ENCODE assay signal across 8 cellular contexts in the genomic region with DNA sequence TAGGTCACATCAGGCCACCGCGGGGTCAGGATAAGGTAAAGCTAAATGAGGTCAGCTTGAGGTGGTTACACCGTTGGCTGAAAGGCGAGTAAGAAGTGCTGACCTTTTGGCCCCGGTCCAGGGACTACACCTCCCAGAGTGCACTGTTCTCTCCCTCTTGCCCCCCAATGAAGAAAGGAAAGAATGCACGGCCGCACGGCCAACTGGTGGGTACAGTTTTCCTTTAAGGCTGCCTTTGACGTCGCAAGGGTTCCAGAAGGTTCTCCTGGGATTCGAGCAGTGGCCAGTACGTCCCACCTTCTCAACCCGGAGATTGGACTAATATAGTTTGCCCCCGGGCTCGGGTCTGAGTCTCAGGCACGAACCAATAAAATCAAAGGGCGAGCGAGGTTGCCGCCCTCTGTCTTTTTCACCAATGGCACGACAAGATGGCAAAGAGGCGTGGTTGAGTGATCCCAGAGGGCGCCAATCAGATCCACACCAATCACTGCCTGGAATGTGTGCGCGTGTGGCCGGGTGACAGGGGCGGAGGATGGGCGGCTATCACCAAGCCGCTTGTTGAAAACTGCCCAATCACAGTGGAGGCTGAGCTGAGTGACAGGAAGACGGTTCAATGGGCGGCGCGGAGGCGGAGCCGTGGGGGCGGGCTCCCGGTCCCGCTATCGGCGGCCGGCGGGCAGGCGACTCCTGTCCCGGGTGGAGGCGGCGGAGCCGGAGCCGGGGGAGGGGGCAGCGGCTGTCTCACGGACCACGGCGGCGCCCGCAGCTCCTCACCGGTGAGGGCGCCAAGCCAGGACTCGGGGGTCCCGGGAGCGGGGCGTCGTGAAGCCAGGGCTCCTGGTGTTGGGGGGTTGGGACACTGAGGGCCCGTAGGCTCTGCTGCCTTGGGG. TPM values are rescaled to one million over a fixed set of nuclear protein-coding genes. Genes with fewer than 3 reads are reported as not detected.
DNase-seq lines count a peak whose midpoint lies in the region; ATAC-seq and TF ChIP-seq lines count a peak whose summit lies in the region.

A gene (plus strand): TSS at position 690 of the 890 bp plus-strand sequence. CDS start 886 bp downstream, outside the sequence.

- H3K36me3 Mint-ChIP-seq in nephron (ENCODE audit: low read depth) = no peaks in the 10 kb centered on the region

- DNase-seq in G401 (ENCODE audit: low spot score) (peak; percentile 100), HAP-1 (ENCODE audit: low spot score in 2 of 2) (peak; percentile 98 to 99), MG63 (peak; percentile 97), SHP77 treated with DMSO at 0.1 percent for 48 hours (lab: John Stamatoyannopoulos, UW) (peak; percentile 91), activated gamma-delta T cell treated with Interleukin-2 at 50 U/mL for 16 hours (peak; percentile 96), fibroblast of the conjunctiva (ENCODE audit: low read depth) (peak; percentile 99)
- DNase-seq in stimulated activated naive CD8-positive, alpha-beta T cell treated with anti-CD3 and anti-CD28 coated beads, Interleukin-15, Interleukin-2, amounts not matched to agents 100 U/mL and 50 U/mL, for 24 hours = peak; percentile 97

- H3K9me3 Mint-ChIP-seq in nephron = no peaks in the 10 kb centered on the region

- peaks cover 8% of the 10 kb centered on the region for H3K27me3 Mint-ChIP-seq in nephron (ENCODE audit: low read depth)

- peaks cover 8% of the 10 kb centered on the region for H3K4me1 ChIP-seq in HAP-1

- H3K4me3 ChIP-seq in HAP-1 = peak within 1 kb of the TSS; percentile 63
- H3K4me3 ChIP-seq in MG63 = peak within 1 kb of the TSS; percentile 63

- in situ Hi-C loops in G401 (cut with HindIII; ENCODE audit: low sequenced_read_pairs) = no loop called here
- in situ Hi-C loops in HAP-1 (cut with MboI; ENCODE audit: low sequenced_read_pairs) = no loop called here

- H3K27me3 ChIP-seq in HAP-1 (ENCODE audit: low read depth) = no peaks in the 10 kb centered on the region
- no peaks in the 10 kb centered on the region for H3K27me3 ChIP-seq in MG63

- no peaks in the 10 kb centered on the region for H3K9me3 ChIP-seq in HAP-1
- no peaks in the 10 kb centered on the region for H3K9me3 ChIP-seq in MG63

- H3K36me3 ChIP-seq in HAP-1 (replicated peaks) (no peaks in the 10 kb centered on the region), MG63 (no peaks in the 10 kb centered on the region)

- peak within 1 kb of the TSS; percentile 71 to 90 (median 88) for H3K27ac Mint-ChIP-seq in nephron

- peak within 1 kb of the TSS; percentile 94 to 95 (median 94) for H3K4me3 Mint-ChIP-seq in nephron

- no peak for TF ChIP-seq CTCF in nephron (IDR thresholded peaks at IDR 0.05; ENCODE audit: unreplicated experiment in 3 of 3)

- ATAC-seq in stimulated activated naive CD8-positive, alpha-beta T cell treated with anti-CD3 and anti-CD28 coated beads, Interleukin-15, Interleukin-2, amounts not matched to agents 100 U/mL and 50 U/mL, for 24 hours = peak; percentile 89

- peaks cover 50% of the 10 kb centered on the region for H3K4me1 Mint-ChIP-seq in nephron

RNA-seq across cellular contexts. Expression of the gene that starts here (rescaled TPM):
- total RNA-seq in G401 (2014; rRNA removed; shearing (Covaris generic)) = 21.1 and 24.2 TPM in 2 replicates
- 3.7 and 4.1 TPM in 2 replicates for total RNA-seq in MG63 (2014; rRNA removed; shearing (Covaris generic); ENCODE audit: low replicate concordance)

Comparison
In these comparisons a context has a peak if more than half of its experiments do, and no peak if none do; other contexts are left out.
1. Peak in every context shown above with its lines: DNase-seq, ATAC-seq and H3K4me3 ChIP-seq.